Comparison of ENCODE assay signal across 14 cellular contexts in the genomic region with DNA sequence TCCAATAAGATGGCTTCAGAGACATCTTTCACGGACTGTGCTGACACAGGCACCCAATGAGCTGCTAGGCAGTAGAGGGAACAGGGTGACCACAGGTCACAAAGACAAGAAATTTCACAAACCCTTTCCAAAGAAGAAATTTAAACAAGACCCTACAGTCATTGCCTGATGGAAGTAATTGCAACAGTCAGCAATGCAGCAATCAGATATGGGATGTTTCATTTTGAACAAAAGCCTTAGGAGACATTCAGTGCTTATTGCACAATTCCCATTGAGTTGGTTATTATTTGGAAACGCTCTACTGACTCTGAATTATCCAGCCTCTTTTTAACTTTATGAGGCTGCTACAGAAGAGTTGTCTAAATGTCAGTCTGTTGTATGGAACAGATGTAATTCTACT.
DNase-seq lines count a peak whose midpoint lies in the region; ATAC-seq and TF ChIP-seq lines count a peak whose summit lies in the region.
"Had no signal": no experiment of that assay in that cellular context is flagged by ENCODE, and none has a peak within 500 bp of the region (broad histone marks: within the 10 kb centered on the region; RNA-seq: fewer than 3 reads in every experiment).

No MANE protein-coding gene starts in this region.

- no peaks in the 10 kb centered on the region for H3K9me3 Mint-ChIP-seq in HFFc6
- H3K9me3 Mint-ChIP-seq: CD4-positive, alpha-beta memory T cell had no signal

- peaks cover 52% of the 10 kb centered on the region for H3K4me1 Mint-ChIP-seq in HFFc6 (ENCODE audit: low read depth)

- no peak for ATAC-seq in GM18505 (IDR thresholded peaks at IDR 0.05; ENCODE audit: unreplicated experiment)

- TF ChIP-seq POLR2A in GM18505 (IDR thresholded peaks at IDR 0.05; ENCODE audit: borderline replicate concordance, extremely low read depth, insufficient read depth, insufficient read length), result no peak

- H3K36me3 Mint-ChIP-seq in HFFc6 (ENCODE audit: low read depth), result peaks cover 18% of the 10 kb centered on the region
- H3K36me3 Mint-ChIP-seq: CD4-positive, alpha-beta memory T cell had no signal

- peak overlapping the region; percentile 86 for H3K27ac Mint-ChIP-seq in HFFc6

- H3K4me3 Mint-ChIP-seq in HFFc6, result peak overlapping the region; percentile 61
- H3K4me3 Mint-ChIP-seq: CD4-positive, alpha-beta memory T cell had no signal

- DNase-seq in AG20443 (ENCODE audit: low spot score), result peak; percentile 41
- peak; percentile 43 for DNase-seq in HFFc6
- DNase-seq in RPMI7951 (ENCODE audit: low read depth), result peak; percentile 60
- DNase-seq in foreskin melanocyte, result peak; percentile 56
- no peak for DNase-seq in HCEC 1CT
- no peak for DNase-seq in SW 1271 (lab: John Stamatoyannopoulos, UW)
- no peak for DNase-seq in iPS-NIHi7 (ENCODE audit: extremely low spot score)
- DNase-seq: activated CD4-positive, alpha-beta T cell treated with anti-CD3 and anti-CD28 coated beads for 1 hour; activated T-cell treated with anti-CD3 and anti-CD28 coated beads, Interleukin-2, amount 50 U/mL, for 48 hours; CD4-positive, alpha-beta memory T cell; NCI-H524 treated with DMSO at 0.1 percent for 48 hours; stimulated activated CD4-positive, alpha-beta T cell treated with anti-CD3 and anti-CD28 coated beads, Interleukin-2, amount 100 ng/mL, for 48 hours; stimulated activated naive CD4-positive, alpha-beta T cell treated with Interleukin-2 at 50 U/mL for 16 hours had no signal

- H3K27me3 Mint-ChIP-seq in HFFc6 (ENCODE audit: insufficient read depth), result peaks cover 3% of the 10 kb centered on the region
- H3K27me3 Mint-ChIP-seq: CD4-positive, alpha-beta memory T cell had no signal

- no peak for TF ChIP-seq CTCF in HFFc6 (IDR thresholded peaks at IDR 0.05)

Comparison
In these comparisons a context has a peak if more than half of its experiments do, and no peak if none do; other contexts are left out.
1. DNase-seq: peak in AG20443 (single experiment), HFFc6 (single experiment), RPMI7951 (single experiment) and foreskin melanocyte (single experiment); none in HCEC 1CT (single experiment), SW 1271 (0 of 2) and iPS-NIHi7 (single experiment).